8 cellular contexts compared by ENCODE assay signal in the genomic region with DNA sequence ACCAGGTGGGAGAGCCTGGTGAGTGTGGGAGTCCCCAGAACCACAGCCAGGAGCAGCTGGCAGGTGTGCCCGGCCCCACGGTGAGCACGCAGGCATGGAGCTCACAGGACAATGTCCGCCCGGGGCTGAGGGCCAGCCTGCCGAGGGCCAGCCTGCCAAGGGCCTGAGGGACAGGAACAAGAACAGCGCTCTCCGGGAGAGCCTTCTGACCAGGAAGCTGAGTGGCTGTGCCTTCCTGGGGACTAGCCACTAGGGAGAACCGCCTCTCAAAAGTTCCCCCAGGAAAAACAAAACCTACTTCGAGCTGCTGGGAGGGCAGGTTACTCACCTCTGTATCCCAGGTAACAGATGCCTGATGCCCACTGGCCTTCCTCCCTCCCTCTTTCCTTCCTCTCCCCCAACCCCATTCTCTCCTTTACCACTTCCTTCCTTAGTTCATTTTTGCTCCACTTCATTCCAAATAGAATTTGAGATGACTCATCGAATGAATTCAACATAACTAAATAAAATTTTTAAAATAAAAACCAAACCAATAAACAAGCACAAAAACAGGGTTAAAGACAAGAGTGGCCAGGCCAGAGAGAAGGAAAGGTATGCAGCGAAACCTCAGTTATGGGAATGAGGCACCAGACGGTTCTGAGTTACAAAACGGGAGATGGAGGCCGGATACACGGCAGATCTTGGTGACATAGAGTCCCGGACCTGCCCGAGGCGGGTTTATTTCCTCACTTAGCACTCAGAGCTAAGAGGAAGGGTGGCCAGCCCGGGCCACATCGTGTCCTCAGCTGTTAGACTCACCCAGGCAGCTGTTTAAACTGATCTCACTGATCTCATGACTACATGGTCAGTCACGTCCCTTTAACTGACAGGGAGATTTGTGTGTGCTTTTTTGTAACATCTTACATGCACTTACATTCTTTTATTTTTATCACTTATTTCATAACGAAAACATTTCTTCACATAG.
DNase-seq lines count a peak whose midpoint lies in the region; ATAC-seq lines count a peak whose summit lies in the region.

No MANE protein-coding gene starts in this region.

- ATAC-seq in naive thymus-derived CD8-positive, alpha-beta T cell, result no peak

- H3K36me3 Mint-ChIP-seq in naive thymus-derived CD8-positive, alpha-beta T cell, result no peaks in the 10 kb centered on the region

- peak; percentile 88 for DNase-seq in AG08395 (ENCODE audit: low spot score)
- DNase-seq in NCI-H146 treated with DMSO at 0.1 percent for 48 hours (lab: John Stamatoyannopoulos, UW; ENCODE audit: unreplicated experiment), result peak; percentile 51
- DNase-seq in dermis blood vessel endothelial cell, result peak; percentile 70
- DNase-seq in midbrain (lab: John Stamatoyannopoulos, UW), result peak; percentile 53
- DNase-seq in NCI-H526 (lab: John Stamatoyannopoulos, UW), result no peak
- no peak for DNase-seq in activated T-cell treated with anti-CD3 and anti-CD28 coated beads, Interleukin-2, amount 50 U/mL, for 48 hours
- DNase-seq in naive thymus-derived CD8-positive, alpha-beta T cell, result no peak
- no peak for DNase-seq in NCI-H446 (lab: John Stamatoyannopoulos, UW)

- H3K27me3 Mint-ChIP-seq in naive thymus-derived CD8-positive, alpha-beta T cell, result peaks cover 0 to 10% (median 1%) of the 10 kb centered on the region in 5 donors

- H3K9me3 Mint-ChIP-seq in naive thymus-derived CD8-positive, alpha-beta T cell, result no peaks in the 10 kb centered on the region

- H3K4me3 Mint-ChIP-seq in naive thymus-derived CD8-positive, alpha-beta T cell, result no peak overlapping the region

- H3K27ac Mint-ChIP-seq in naive thymus-derived CD8-positive, alpha-beta T cell, result peak overlapping the region in 1 of 10 donors; percentile 24

- POLR2A ChIA-PET in naive thymus-derived CD8-positive, alpha-beta T cell (lab: Charles Lee), result no interaction called here

- peaks cover 0 to 4% (median 1%) of the 10 kb centered on the region in 4 donors for H3K4me1 Mint-ChIP-seq in naive thymus-derived CD8-positive, alpha-beta T cell

Comparison
In these comparisons a context has a peak if more than half of its experiments do, and no peak if none do; other contexts are left out.
1. DNase-seq: peak in AG08395 (single experiment), NCI-H146 treated with DMSO at 0.1 percent for 48 hours (single experiment), dermis blood vessel endothelial cell (single experiment) and midbrain (single experiment); none in NCI-H526 (0 of 2), activated T-cell treated with anti-CD3 and anti-CD28 coated beads, Interleukin-2, amount 50 U/mL, for 48 hours (0 of 2), naive thymus-derived CD8-positive, alpha-beta T cell (0 of 10) and NCI-H446 (0 of 2).